Comparison of ENCODE assay signal across 1 cellular context in genomic region chr15:68192804-68193521, GRCh38.
TF ChIP-seq lines count a peak whose summit lies in the region.

No MANE protein-coding gene starts in this region.

TF ChIP-seq in K562, 482 proteins besides CTCF, POLR2A, EP300 and RAD21:
- TF ChIP-seq SMARCE1 (IDR thresholded peaks at IDR 0.05) (no peak), SUPT5H (IDR thresholded peaks at IDR 0.05) (peak; percentile 42; the same call in 1 of the 2 replicates), POLR2AphosphoS2 (IDR thresholded peaks at IDR 0.05; ENCODE audit: low read length) (0 out of 2 replicates have a peak, but pooled peaks have one; percentile 23), POLR2AphosphoS5 (IDR thresholded peaks at IDR 0.05; ENCODE audit: control insufficient read depth, insufficient read depth, low read depth, low read length) (peak; percentile 14; the same call in 1 of the 2 replicates), FOXM1 (IDR thresholded peaks at IDR 0.05; ENCODE audit: low read depth) (no peak), FOXM1 (CRISPR knock-in tag; IDR thresholded peaks at IDR 0.05; ENCODE audit: low read depth) (no peak)
